ENCODE assay signal across 12 cellular contexts in the genomic region with DNA sequence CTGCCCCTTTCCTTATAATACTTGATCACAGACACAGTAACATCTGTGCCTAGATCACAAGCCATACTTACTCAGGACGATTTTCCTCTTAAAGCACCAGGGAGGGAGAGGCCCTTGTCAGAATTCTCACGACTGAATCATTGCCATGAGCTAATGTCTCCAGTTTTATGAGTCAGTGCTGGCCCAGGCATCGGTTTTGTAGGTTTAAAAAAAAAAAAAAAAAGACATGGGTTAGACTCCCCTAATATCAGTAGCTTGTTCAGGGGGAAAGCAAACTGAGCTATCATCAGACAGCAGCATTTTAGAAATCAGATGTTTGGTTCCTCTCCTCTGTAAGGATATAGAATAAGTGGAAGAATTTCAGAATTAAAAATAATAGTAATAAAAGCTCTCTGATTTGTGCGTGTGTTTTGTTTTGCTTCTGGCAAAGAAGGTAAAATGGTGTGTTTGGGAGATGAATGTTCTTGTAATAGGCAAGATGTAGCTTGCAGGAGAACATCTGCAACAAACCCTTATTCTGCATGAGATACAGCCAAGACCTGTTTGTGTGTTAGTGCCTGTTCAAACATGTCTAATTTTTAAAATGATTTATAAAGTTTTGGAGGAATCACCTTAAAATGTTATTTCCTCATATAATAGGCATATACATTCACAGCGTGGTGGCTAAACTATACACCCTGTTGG.
DNase-seq lines count a peak whose midpoint lies in the region; ATAC-seq and TF ChIP-seq lines count a peak whose summit lies in the region.
"Had no signal": no experiment of that assay in that cellular context is flagged by ENCODE, and none has a peak within 500 bp of the region (broad histone marks: within the 10 kb centered on the region; RNA-seq: fewer than 3 reads in every experiment).

No MANE protein-coding gene starts in this region.

- ATAC-seq in activated naive CD4-positive, alpha-beta T cell treated with anti-CD3 and anti-CD28 coated beads, Interleukin-2, amount 50 U/mL, for 72 hours = peak; percentile 33 to 36
- ATAC-seq: activated CD8-positive, alpha-beta T cell treated with anti-CD3 and anti-CD28 coated beads for 36 hours had no signal

- DNase-seq in activated naive CD4-positive, alpha-beta T cell treated with anti-CD3 and anti-CD28 coated beads, Interleukin-2, amount 50 U/mL, for 72 hours (ENCODE audit: low spot score in 2 of 2) = no peak
- no peak for DNase-seq in activated naive CD4-positive, alpha-beta T cell treated with anti-CD3 and anti-CD28 coated beads, Interleukin-2, amount 50 U/mL, for 16 hours
- peak; percentile 89 for DNase-seq in RWPE1 (ENCODE audit: low spot score)
- DNase-seq in fibroblast of the aortic adventitia (ENCODE audit: low read depth) = peak; percentile 91
- DNase-seq in suprapubic skin (ENCODE audit: low spot score in 2 of 2) = no peak
- no peak for DNase-seq in NOMO-1 treated with DMSO at 0.1 percent for 48 hours (lab: John Stamatoyannopoulos, UW; ENCODE audit: unreplicated experiment)
- DNase-seq in MM.1S = no peak
- DNase-seq in NCI-H345 (lab: John Stamatoyannopoulos, UW) = no peak
- DNase-seq: activated CD8-positive, alpha-beta T cell treated with anti-CD3 and anti-CD28 coated beads for 36 hours; anterior cingulate cortex had no signal

- H3K4me2 ChIP-seq in MM.1S (ENCODE audit: low read depth, low read length) = no peak overlapping the region

- H3K9ac ChIP-seq in MM.1S (ENCODE audit: low read length) = no peak overlapping the region

- H3K9me3 Mint-ChIP-seq in activated naive CD4-positive, alpha-beta T cell treated with anti-CD3 and anti-CD28 coated beads, Interleukin-2, amount 50 U/mL, for 72 hours = peaks cover 0 to 5% of the 10 kb centered on the region in 2 donors
- H3K9me3 Mint-ChIP-seq: activated CD8-positive, alpha-beta T cell treated with anti-CD3 and anti-CD28 coated beads for 36 hours had no signal

- CTCF ChIA-PET in RWPE1 (lab: Yijun Ruan, JAX) = interaction anchor here (0.8 kb wide), 1 partner anchor 26 kb away, joined by 3 read pairs; no protein-coding TSS in a partner anchor

- POLR2A ChIA-PET in RWPE1 (lab: Yijun Ruan, JAX; ENCODE audit: low non-redundant PET) = interaction anchor here (0.8 kb wide), 1 partner anchor 9 kb away, joined by 4 read pairs; no protein-coding TSS in a partner anchor

- no peak for TF ChIP-seq POLR2A in suprapubic skin (IDR thresholded peaks at IDR 0.05)

- TF ChIP-seq EP300 in suprapubic skin (IDR thresholded peaks at IDR 0.05) = no peak

- H3K4me1 ChIP-seq in suprapubic skin = peaks cover 42% of the 10 kb centered on the region
- no peaks in the 10 kb centered on the region for H3K4me1 ChIP-seq in MM.1S (ENCODE audit: low read length)

- no peak overlapping the region for H3K27ac Mint-ChIP-seq in activated naive CD4-positive, alpha-beta T cell treated with anti-CD3 and anti-CD28 coated beads, Interleukin-2, amount 50 U/mL, for 72 hours
- H3K27ac Mint-ChIP-seq: activated CD8-positive, alpha-beta T cell treated with anti-CD3 and anti-CD28 coated beads for 36 hours had no signal

- H3K27ac ChIP-seq in RWPE1 = peak overlapping the region; percentile 100
- H3K27ac ChIP-seq in suprapubic skin = peak overlapping the region; percentile 80
- no peak overlapping the region for H3K27ac ChIP-seq in MM.1S (ENCODE audit: low read length)
- H3K27ac ChIP-seq: C4-2B, neutrophil had no signal

- H3K36me3 Mint-ChIP-seq in activated naive CD4-positive, alpha-beta T cell treated with anti-CD3 and anti-CD28 coated beads, Interleukin-2, amount 50 U/mL, for 72 hours = no peaks in the 10 kb centered on the region

- no peaks in the 10 kb centered on the region for H4K20me1 ChIP-seq in MM.1S (ENCODE audit: insufficient read depth, low read length)

- WGBS in suprapubic skin = 24% methylated on average over 5 of the region's 5 CpGs

- no peak overlapping the region for H3K4me3 ChIP-seq in fibroblast of the aortic adventitia (ENCODE audit: low read depth, low read length)
- no peak overlapping the region for H3K4me3 ChIP-seq in suprapubic skin
- H3K4me3 ChIP-seq in MM.1S (ENCODE audit: low read length) = no peak overlapping the region

- no peaks in the 10 kb centered on the region for H3K36me3 ChIP-seq in suprapubic skin
- H3K36me3 ChIP-seq in MM.1S (replicated peaks; ENCODE audit: insufficient read depth, low read length) = no peaks in the 10 kb centered on the region
- H3K36me3 ChIP-seq: neutrophil had no signal

- no peaks in the 10 kb centered on the region for H3F3A ChIP-seq in MM.1S (ENCODE audit: insufficient read depth, low read length)

- H3K79me2 ChIP-seq in MM.1S (ENCODE audit: low read length) = no peaks in the 10 kb centered on the region

- TF ChIP-seq CTCF in RWPE1 (conservative IDR thresholded peaks at IDR 0.05; ENCODE audit: low read depth) (no peak), fibroblast of the aortic adventitia (IDR thresholded peaks at IDR 0.05; ENCODE audit: insufficient read depth, low read length) (no peak), suprapubic skin (IDR thresholded peaks at IDR 0.05) (no peak), MM.1S (IDR thresholded peaks at IDR 0.05; ENCODE audit: low read length) (no peak)

- no peaks in the 10 kb centered on the region for H3K27me3 ChIP-seq in suprapubic skin
- no peaks in the 10 kb centered on the region for H3K27me3 ChIP-seq in MM.1S (replicated peaks; ENCODE audit: insufficient read depth, low read length)
- H3K27me3 ChIP-seq: neutrophil had no signal

- no peaks in the 10 kb centered on the region for H3K9me2 ChIP-seq in MM.1S (replicated peaks; ENCODE audit: insufficient read depth, low read length)

- H3K9me3 ChIP-seq in suprapubic skin = no peaks in the 10 kb centered on the region
- no peaks in the 10 kb centered on the region for H3K9me3 ChIP-seq in MM.1S (replicated peaks; ENCODE audit: insufficient read depth, low read length)
- H3K9me3 ChIP-seq: neutrophil had no signal

- no peak overlapping the region for H2AFZ ChIP-seq in MM.1S (ENCODE audit: low read length)

Comparison
In these comparisons a context has a peak if more than half of its experiments do, and no peak if none do; other contexts are left out.
1. DNase-seq: peak in RWPE1 (single experiment) and fibroblast of the aortic adventitia (single experiment); none in activated naive CD4-positive, alpha-beta T cell treated with anti-CD3 and anti-CD28 coated beads, Interleukin-2, amount 50 U/mL, for 72 hours (0 of 2), activated naive CD4-positive, alpha-beta T cell treated with anti-CD3 and anti-CD28 coated beads, Interleukin-2, amount 50 U/mL, for 16 hours (single experiment), suprapubic skin (0 of 2), NOMO-1 treated with DMSO at 0.1 percent for 48 hours (single experiment), MM.1S (single experiment) and NCI-H345 (single experiment).